In genomic region chr6:162675503-162675902, GRCh38 we compare ENCODE assay signal across 33 cellular contexts. TPM values are rescaled to one million over a fixed set of nuclear protein-coding genes. Genes with fewer than 3 reads are reported as not detected.
"Had no signal": no experiment of that assay in that cellular context is flagged by ENCODE, and none has a peak within 500 bp of the region (broad histone marks: within the 10 kb centered on the region; RNA-seq: fewer than 3 reads in every experiment).

No MANE protein-coding gene starts in this region.

- H3K4me3 ChIP-seq: adrenal gland, body of pancreas, breast epithelium had no signal

- FAIRE-seq: astrocyte, TTC549 had no signal

- H3K9me3 ChIP-seq: adrenal gland, body of pancreas, breast epithelium had no signal

- H3K27ac ChIP-seq: adrenal gland, body of pancreas, brain microvascular endothelial cell, breast epithelium, VCaP had no signal

- H3K36me3 ChIP-seq: adrenal gland, brain microvascular endothelial cell, breast epithelium had no signal

- DNase-seq: activated B cell treated with CpG ODN at 0.5 μM for 24 hours; activated CD4-positive, alpha-beta memory T cell treated with anti-CD3 and anti-CD28 coated beads for 36 hours; activated CD4-positive, alpha-beta T cell treated with anti-CD3 and anti-CD28 coated beads for 4 hours; activated CD4-positive, alpha-beta T cell treated with anti-CD3 and anti-CD28 coated beads, Interleukin-2, amount 10 ng/mL, durations not matched to agents 24 days and 14 days; activated CD4-positive, alpha-beta T cell treated with anti-CD3 and anti-CD28 coated beads, Interleukin-2, amount 50 U/mL, for 1 hour; activated CD4-positive, alpha-beta T cell treated with anti-CD3 and anti-CD28 coated beads, Interleukin-2, amount 50 U/mL, for 4 hours; activated CD4-positive, CD25-positive, alpha-beta regulatory T cell treated with anti-CD3 and anti-CD28 coated beads, Interleukin-2, amount 50 U/mL, for 72 hours; activated CD8-positive, alpha-beta memory T cell treated with anti-CD3 and anti-CD28 coated beads, Interleukin-2, amount 50 U/mL, for 4 hours; activated CD8-positive, alpha-beta T cell treated with anti-CD3 and anti-CD28 coated beads for 36 hours; activated effector memory CD4-positive, alpha-beta T cell treated with Interleukin-2 at 50 U/mL for 16 hours; activated gamma-delta T cell; activated naive CD4-positive, alpha-beta T cell treated with anti-CD3 and anti-CD28 coated beads for 36 hours; activated naive CD4-positive, alpha-beta T cell treated with anti-CD3 and anti-CD28 coated beads, Interleukin-2, amount 50 U/mL, for 16 hours; activated naive CD8-positive, alpha-beta T cell treated with anti-CD3 and anti-CD28 coated beads for 36 hours; activated T-cell treated with anti-CD3 and anti-CD28 coated beads for 4 hours; activated T-cell treated with anti-CD3 and anti-CD28 coated beads, Interleukin-2, amount 50 U/mL, for 1 hour; activated T-cell treated with anti-CD3 and anti-CD28 coated beads, Interleukin-2, amount 50 U/mL, for 4 hours; adrenal gland; amniotic stem cell; aorta; body of pancreas; brain microvascular endothelial cell; central memory CD4-positive, alpha-beta T cell; T-helper 1 cell; T-helper 2 cell; T-helper 9 cell had no signal

- H3K27me3 ChIP-seq: adrenal gland, body of pancreas, brain microvascular endothelial cell, breast epithelium had no signal

- ATAC-seq: activated CD8-positive, alpha-beta T cell treated with anti-CD3 and anti-CD28 coated beads for 36 hours; activated naive CD4-positive, alpha-beta T cell treated with anti-CD3 and anti-CD28 coated beads, Interleukin-2, amount 50 U/mL, for 72 hours; activated T-cell treated with anti-CD3 and anti-CD28 coated beads, Interleukin-2, amount 50 U/mL, for 4 hours; body of pancreas had no signal

- H3K4me1 ChIP-seq: adrenal gland, breast epithelium had no signal

RNA-seq across cellular contexts. Expression of gene PRKN, which starts 52.1 kb away (rescaled TPM):
- total RNA-seq: activated CD4-positive, alpha-beta T cell treated with anti-CD3 and anti-CD28 coated beads, Interleukin-2, amount 10 ng/mL, durations not matched to agents 24 days and 14 days; activated CD8-positive, alpha-beta memory T cell treated with anti-CD3 and anti-CD28 coated beads for 36 hours; activated T-helper 2 cell treated with anti-CD3 and anti-CD28 coated beads, Interferon-gamma antibody, Interleukin-2, Interleukin-4, amounts not matched to agents 10 μg/mL and 5 μg/mL and 100 μg/mL, durations not matched to agents 14 hours and 24 hours and 36 hours had no signal

RNA-seq across cellular contexts. Expression of gene PACRG, which starts 52.3 kb away (rescaled TPM):
- total RNA-seq: activated B cell treated with CpG ODN at 0.5 μM for 24 hours; activated CD4-positive, alpha-beta memory T cell treated with anti-CD3 and anti-CD28 coated beads for 36 hours; activated CD4-positive, alpha-beta T cell treated with anti-CD3 and anti-CD28 coated beads, Interleukin-2, amount 10 ng/mL, durations not matched to agents 24 days and 14 days; activated CD8-positive, alpha-beta memory T cell treated with anti-CD3 and anti-CD28 coated beads for 36 hours; activated CD8-positive, alpha-beta T cell treated with anti-CD3 and anti-CD28 coated beads for 36 hours; activated naive CD4-positive, alpha-beta T cell treated with anti-CD3 and anti-CD28 coated beads for 36 hours; activated T-cell treated with anti-CD3 and anti-CD28 coated beads, Interleukin-2, amount 50 U/mL, for 4 hours; activated T-helper 2 cell treated with anti-CD3 and anti-CD28 coated beads, Interferon-gamma antibody, Interleukin-2, Interleukin-4, amounts not matched to agents 10 μg/mL and 5 μg/mL and 100 μg/mL, durations not matched to agents 14 hours and 24 hours and 36 hours; astrocyte had no signal
